19 cellular contexts compared by ENCODE assay signal in the genomic region with DNA sequence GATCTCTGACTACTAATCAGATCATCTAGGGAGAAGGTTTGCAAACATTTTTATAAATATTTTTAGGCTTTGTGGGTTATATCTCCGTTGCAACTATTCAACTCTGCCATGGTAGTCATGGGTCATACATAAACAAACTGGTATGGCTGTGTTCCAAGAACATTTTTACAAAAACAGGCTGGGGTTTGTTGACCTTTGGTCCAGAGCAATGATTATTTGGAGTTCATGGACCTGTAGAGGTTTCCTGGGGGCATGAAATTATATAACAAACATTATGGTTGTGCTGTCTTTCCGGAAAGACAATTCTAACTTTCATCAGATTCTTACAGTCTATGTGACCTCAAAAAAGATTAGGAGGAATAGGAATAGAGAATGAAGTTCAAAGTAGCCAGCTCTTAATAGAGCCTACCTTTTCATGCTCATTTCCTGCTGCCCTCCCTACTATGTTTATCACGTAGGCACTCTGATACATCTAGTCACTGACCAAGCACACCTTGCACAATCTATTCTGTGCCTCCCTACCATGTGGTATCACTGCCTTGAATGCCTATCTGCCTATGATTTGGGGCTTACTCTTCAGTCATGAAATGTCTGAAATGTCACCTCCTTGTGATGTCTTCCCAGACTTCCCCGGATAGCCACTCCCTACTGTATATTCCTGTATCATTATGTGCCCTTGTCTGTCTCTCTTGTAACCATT.
DNase-seq lines count a peak whose midpoint lies in the region; ATAC-seq, FAIRE-seq and TF ChIP-seq lines count a peak whose summit lies in the region.
"Had no signal": no experiment of that assay in that cellular context is flagged by ENCODE, and none has a peak within 500 bp of the region (broad histone marks: within the 10 kb centered on the region; RNA-seq: fewer than 3 reads in every experiment).

No MANE protein-coding gene starts in this region.

- H3K27me3 ChIP-seq in endothelial cell of umbilical vein (ENCODE audit: control insufficient read depth in 2 of 2, insufficient read depth in 2 of 2, low read length in 2 of 2) (no peaks in the 10 kb centered on the region), right lobe of liver (no peaks in the 10 kb centered on the region), WERI-Rb-1 (ENCODE audit: insufficient read depth, low read depth, severe bottlenecking) (no peaks in the 10 kb centered on the region)
- H3K27me3 ChIP-seq: SJCRH30 had no signal

- no peaks in the 10 kb centered on the region for H3K9me1 ChIP-seq in endothelial cell of umbilical vein (replicated peaks; ENCODE audit: control insufficient read depth, extremely low read depth, insufficient read depth, low read length)

- CTCF ChIA-PET in endothelial cell of umbilical vein (lab: Charles Lee): no interaction called here
- CTCF ChIA-PET in RWPE1 (lab: Yijun Ruan, JAX): no interaction called here

- 17% methylated on average over 4 of the region's 4 CpGs for WGBS in right lobe of liver (ENCODE audit: insufficient coverage, low coverage, low lambda C conversion rate, missing lambda C conversion rate)

- peak; percentile 48 for FAIRE-seq in endothelial cell of umbilical vein (lab: Jason Lieb, UNC)
- FAIRE-seq: GM12891, GM19239, urothelium cell line had no signal

- POLR2A ChIA-PET in endothelial cell of umbilical vein (lab: Charles Lee): no interaction called here
- POLR2A ChIA-PET in RWPE1 (lab: Yijun Ruan, JAX; ENCODE audit: low non-redundant PET): no interaction called here

- peak overlapping the region; percentile 79 for H2AFZ ChIP-seq in endothelial cell of umbilical vein (ENCODE audit: low read depth, low read length)

- H4K20me1 ChIP-seq in endothelial cell of umbilical vein (replicated peaks; ENCODE audit: control insufficient read depth, extremely low read depth, insufficient read depth, low read length): no peaks in the 10 kb centered on the region

- no peak overlapping the region for H3K4me3 ChIP-seq in AG10803 (ENCODE audit: low read length)
- no peak overlapping the region for H3K4me3 ChIP-seq in endothelial cell of umbilical vein (replicated peaks in 1 of 3; ENCODE audit: insufficient read depth in 1 of 3, low read depth in 1 of 3, low read length in 3 of 3)
- peak overlapping the region in 2 of 3 donors; percentile 33 to 40 for H3K4me3 ChIP-seq in right lobe of liver
- no peak overlapping the region for H3K4me3 ChIP-seq in WERI-Rb-1 (ENCODE audit: low read depth, low read length)
- H3K4me3 ChIP-seq: SJCRH30 had no signal

- DNase-seq in AG10803 (ENCODE audit: low read depth) (peak; percentile 44), NCI-H226 (peak; percentile 60), endothelial cell of umbilical vein (ENCODE audit: low read depth, low spot score) (peak; percentile 57), right lobe of liver (peak in 1 of 3 donors; percentile 68), pons (ENCODE audit: low spot score) (no peak), RWPE1 (ENCODE audit: low spot score) (no peak), WERI-Rb-1 (no peak)
- DNase-seq: AML-193; Kasumi-1; NCI-H2029; NK-92 treated with Interleukin-12 subunit alpha and Interleukin-12 subunit beta, amount 100 ng/mL, for 24 hours; stimulated activated CD4-positive, alpha-beta T cell treated with anti-CD3 and anti-CD28 coated beads, Interleukin-4, amount 100 ng/mL, for 4 hours had no signal

- intact Hi-C loops in endothelial cell of umbilical vein (cut with micrococcal nuclease) (loop anchor here (10.0 kb wide), 2 partner anchors 175 to 1445 kb away; no protein-coding TSS in a partner anchor), right lobe of liver (cut with DNase I) (no loop called here)

- TF ChIP-seq CTCF in AG10803 (conservative IDR thresholded peaks at IDR 0.05; ENCODE audit: low read length) (no peak), endothelial cell of umbilical vein (IDR thresholded peaks at IDR 0.05; ENCODE audit: extremely low read depth in 1 of 2, insufficient read depth in 1 of 2, low read depth in 1 of 2, low read length in 2 of 2) (no peak), right lobe of liver (IDR thresholded peaks at IDR 0.05) (no peak), RWPE1 (conservative IDR thresholded peaks at IDR 0.05; ENCODE audit: low read depth) (no peak), WERI-Rb-1 (IDR thresholded peaks at IDR 0.05; ENCODE audit: low read depth, low read length) (no peak)

- ATAC-seq in right lobe of liver (peak; percentile 90 to 97 (median 94)), GM21737 (IDR thresholded peaks at IDR 0.05; ENCODE audit: unreplicated experiment) (no peak)
- ATAC-seq: stimulated activated memory B cell treated with anti-CD40 and anti-IgM and Interleukin-4, amounts not matched to agents 10 μg/mL and 1 μg/mL and 100 μg/mL, for 72 hours had no signal

- H3K9me3 ChIP-seq in endothelial cell of umbilical vein (replicated peaks; ENCODE audit: control insufficient read depth, insufficient read depth, low read length): no peaks in the 10 kb centered on the region
- H3K9me3 ChIP-seq in right lobe of liver: no peaks in the 10 kb centered on the region
- no peaks in the 10 kb centered on the region for H3K9me3 ChIP-seq in WERI-Rb-1 (ENCODE audit: severe bottlenecking)
- H3K9me3 ChIP-seq: SJCRH30 had no signal

- H3K9ac ChIP-seq in endothelial cell of umbilical vein (replicated peaks; ENCODE audit: extremely low read depth, insufficient read depth, low read length): no peak overlapping the region

- H3K79me2 ChIP-seq in endothelial cell of umbilical vein (ENCODE audit: control insufficient read depth, insufficient read depth, low read length): no peaks in the 10 kb centered on the region

- peaks cover 26% of the 10 kb centered on the region for H3K4me1 ChIP-seq in endothelial cell of umbilical vein (ENCODE audit: control insufficient read depth, extremely low read depth, insufficient read depth, low read length)
- peaks cover 0 to 31% (median 11%) of the 10 kb centered on the region in 4 donors for H3K4me1 ChIP-seq in right lobe of liver

- peak overlapping the region; percentile 17 for H3K27ac ChIP-seq in endothelial cell of umbilical vein (ENCODE audit: insufficient read depth, low read depth, low read length)
- peak overlapping the region; percentile 48 to 87 (median 77) for H3K27ac ChIP-seq in right lobe of liver
- H3K27ac ChIP-seq in RWPE1: no peak overlapping the region
- no peak overlapping the region for H3K27ac ChIP-seq in WERI-Rb-1
- H3K27ac ChIP-seq: epithelial cell of prostate, SJCRH30 had no signal

- TF ChIP-seq POLR2A in endothelial cell of umbilical vein (IDR thresholded peaks at IDR 0.05; ENCODE audit: low read depth, low read length) (no peak), right lobe of liver (IDR thresholded peaks at IDR 0.05) (peak; percentile 19)

- no TSS peak for BruUV-seq in endothelial cell of umbilical vein (replicated peaks; lab: Mats Ljungman, UMichigan)

- peak overlapping the region; percentile 4 for H3K4me2 ChIP-seq in endothelial cell of umbilical vein (ENCODE audit: insufficient read depth, low read length)

- dilution Hi-C loops in endothelial cell of umbilical vein (cut with MboI; ENCODE audit: extremely low pct_ligation_motif_present, low sequenced_read_pairs): no loop called here

- H3K36me3 ChIP-seq in endothelial cell of umbilical vein (ENCODE audit: control insufficient read depth in 2 of 2, extremely low read depth in 1 of 2, insufficient read depth in 2 of 2, low read length in 2 of 2): no peaks in the 10 kb centered on the region
- H3K36me3 ChIP-seq in right lobe of liver: no peaks in the 10 kb centered on the region
- H3K36me3 ChIP-seq in WERI-Rb-1: no peaks in the 10 kb centered on the region
- H3K36me3 ChIP-seq: SJCRH30 had no signal

TF ChIP-seq in endothelial cell of umbilical vein, 7 proteins besides CTCF, POLR2A, EP300 and RAD21:
- TF ChIP-seq JUN (IDR thresholded peaks at IDR 0.05; ENCODE audit: borderline replicate concordance, insufficient read depth, insufficient read length, low read depth) (no peak), GATA2 (IDR thresholded peaks at IDR 0.05; ENCODE audit: insufficient read depth, insufficient read length, low read depth, low read length) (no peak), MYC (IDR thresholded peaks at IDR 0.05; ENCODE audit: low read depth, low read length) (no peak), FOS (IDR thresholded peaks at IDR 0.05; ENCODE audit: borderline replicate concordance, insufficient read depth, low read length) (no peak)
- TF ChIP-seq, protein P1, sequence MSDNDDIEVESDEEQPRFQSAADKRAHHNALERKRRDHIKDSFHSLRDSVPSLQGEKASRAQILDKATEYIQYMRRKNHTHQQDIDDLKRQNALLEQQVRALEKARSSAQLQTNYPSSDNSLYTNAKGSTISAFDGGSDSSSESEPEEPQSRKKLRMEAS (IDR thresholded peaks at IDR 0.05; ENCODE audit: insufficient read depth, insufficient read length): no peak

Comparison
In these comparisons a context has a peak if more than half of its experiments do, and no peak if none do; other contexts are left out.
1. DNase-seq: peak in AG10803 (single experiment), NCI-H226 (single experiment) and endothelial cell of umbilical vein (single experiment); none in pons (single experiment), RWPE1 (single experiment) and WERI-Rb-1 (single experiment).
2. H3K4me3 ChIP-seq: peak in right lobe of liver (2 of 3); none in AG10803 (single experiment), endothelial cell of umbilical vein (0 of 3) and WERI-Rb-1 (single experiment).
3. H3K27ac ChIP-seq: peak in endothelial cell of umbilical vein (single experiment) and right lobe of liver (3 of 3); none in RWPE1 (single experiment) and WERI-Rb-1 (single experiment).